ENCODE assay signal across 1 cellular context in genomic region chr15:88476635-88477038, GRCh38.
TF ChIP-seq lines count a peak whose summit lies in the region.

No MANE protein-coding gene starts in this region.

TF ChIP-seq in GM12878, 131 proteins besides CTCF, POLR2A, EP300 and RAD21 (continued from another document):
- TF ChIP-seq, protein P1, sequence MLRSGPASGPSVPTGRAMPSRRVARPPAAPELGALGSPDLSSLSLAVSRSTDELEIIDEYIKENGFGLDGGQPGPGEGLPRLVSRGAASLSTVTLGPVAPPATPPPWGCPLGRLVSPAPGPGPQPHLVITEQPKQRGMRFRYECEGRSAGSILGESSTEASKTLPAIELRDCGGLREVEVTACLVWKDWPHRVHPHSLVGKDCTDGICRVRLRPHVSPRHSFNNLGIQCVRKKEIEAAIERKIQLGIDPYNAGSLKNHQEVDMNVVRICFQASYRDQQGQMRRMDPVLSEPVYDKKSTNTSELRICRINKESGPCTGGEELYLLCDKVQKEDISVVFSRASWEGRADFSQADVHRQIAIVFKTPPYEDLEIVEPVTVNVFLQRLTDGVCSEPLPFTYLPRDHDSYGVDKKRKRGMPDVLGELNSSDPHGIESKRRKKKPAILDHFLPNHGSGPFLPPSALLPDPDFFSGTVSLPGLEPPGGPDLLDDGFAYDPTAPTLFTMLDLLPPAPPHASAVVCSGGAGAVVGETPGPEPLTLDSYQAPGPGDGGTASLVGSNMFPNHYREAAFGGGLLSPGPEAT (IDR thresholded peaks at IDR 0.05; ENCODE audit: low read depth), result no peak
- peak; percentile 56 for TF ChIP-seq RUNX3 (IDR thresholded peaks at IDR 0.05; ENCODE audit: low read length)
- TF ChIP-seq STAT3 (IDR thresholded peaks at IDR 0.05; ENCODE audit: low read depth, low read length), result no peak
- no peak for TF ChIP-seq HDAC6 (IDR thresholded peaks at IDR 0.05; ENCODE audit: unreplicated experiment)
- TF ChIP-seq, protein P2, sequence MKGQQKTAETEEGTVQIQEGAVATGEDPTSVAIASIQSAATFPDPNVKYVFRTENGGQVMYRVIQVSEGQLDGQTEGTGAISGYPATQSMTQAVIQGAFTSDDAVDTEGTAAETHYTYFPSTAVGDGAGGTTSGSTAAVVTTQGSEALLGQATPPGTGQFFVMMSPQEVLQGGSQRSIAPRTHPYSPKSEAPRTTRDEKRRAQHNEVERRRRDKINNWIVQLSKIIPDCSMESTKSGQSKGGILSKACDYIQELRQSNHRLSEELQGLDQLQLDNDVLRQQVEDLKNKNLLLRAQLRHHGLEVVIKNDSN (IDR thresholded peaks at IDR 0.05; ENCODE audit: borderline replicate concordance, extremely low read length, insufficient read depth, low read depth, low read length), result peak; percentile 62
- peak; percentile 78 for TF ChIP-seq RAD51 (IDR thresholded peaks at IDR 0.05)
- no peak for TF ChIP-seq IRF5 (IDR thresholded peaks at IDR 0.05; ENCODE audit: borderline replicate concordance)
- no peak for TF ChIP-seq MEF2A (IDR thresholded peaks at IDR 0.05; ENCODE audit: insufficient read depth, low read depth, low read length)
- no peak for TF ChIP-seq CEBPB (IDR thresholded peaks at IDR 0.05; ENCODE audit: borderline replicate concordance in 1 of 2, low read depth in 2 of 2, low read length in 2 of 2)
- no peak for TF ChIP-seq ZNF217 (IDR thresholded peaks at IDR 0.05)
- no peak for TF ChIP-seq CREB1 (IDR thresholded peaks at IDR 0.05; ENCODE audit: low read depth)
- TF ChIP-seq ZZZ3 (IDR thresholded peaks at IDR 0.05; ENCODE audit: control insufficient read depth, insufficient read length, low read depth), result no peak
- TF ChIP-seq KAT2A (conservative IDR thresholded peaks at IDR 0.05; ENCODE audit: control insufficient read depth, low read depth, low read length), result no peak
- no peak for TF ChIP-seq BRCA1 (IDR thresholded peaks at IDR 0.05; ENCODE audit: low read depth, low read length)
- no peak for TF ChIP-seq GATAD2B (conservative IDR thresholded peaks at IDR 0.05; ENCODE audit: low read depth)
- peak; percentile 30; the same call in 1 of the 2 replicates for TF ChIP-seq USF2 (IDR thresholded peaks at IDR 0.05; ENCODE audit: borderline replicate concordance, low read depth, low read length)
- TF ChIP-seq TARDBP (IDR thresholded peaks at IDR 0.05; ENCODE audit: borderline replicate concordance), result no peak
- no peak for TF ChIP-seq ASH2L (IDR thresholded peaks at IDR 0.05; ENCODE audit: borderline replicate concordance, low read depth)
- no peak for TF ChIP-seq ZSCAN29 (IDR thresholded peaks at IDR 0.05)
- no peak for TF ChIP-seq RCOR1 (conservative IDR thresholded peaks at IDR 0.05; ENCODE audit: low read depth, low read length)
- TF ChIP-seq SREBF1 (IDR thresholded peaks at IDR 0.05; ENCODE audit: low read length), result no peak
- TF ChIP-seq, protein P3, sequence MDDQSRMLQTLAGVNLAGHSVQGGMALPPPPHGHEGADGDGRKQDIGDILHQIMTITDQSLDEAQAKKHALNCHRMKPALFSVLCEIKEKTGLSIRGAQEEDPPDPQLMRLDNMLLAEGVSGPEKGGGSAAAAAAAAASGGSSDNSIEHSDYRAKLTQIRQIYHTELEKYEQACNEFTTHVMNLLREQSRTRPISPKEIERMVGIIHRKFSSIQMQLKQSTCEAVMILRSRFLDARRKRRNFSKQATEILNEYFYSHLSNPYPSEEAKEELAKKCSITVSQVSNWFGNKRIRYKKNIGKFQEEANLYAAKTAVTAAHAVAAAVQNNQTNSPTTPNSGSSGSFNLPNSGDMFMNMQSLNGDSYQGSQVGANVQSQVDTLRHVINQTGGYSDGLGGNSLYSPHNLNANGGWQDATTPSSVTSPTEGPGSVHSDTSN (IDR thresholded peaks at IDR 0.05; ENCODE audit: insufficient replicate concordance, low read depth, low read length), result no peak
- peak; percentile 72; the same call in 1 of the 2 replicates for TF ChIP-seq SMC3 (IDR thresholded peaks at IDR 0.05; ENCODE audit: borderline replicate concordance, low read length)
- TF ChIP-seq PML (IDR thresholded peaks at IDR 0.05; ENCODE audit: low read length), result no peak
